23 cellular contexts compared by ENCODE assay signal in the genomic region with DNA sequence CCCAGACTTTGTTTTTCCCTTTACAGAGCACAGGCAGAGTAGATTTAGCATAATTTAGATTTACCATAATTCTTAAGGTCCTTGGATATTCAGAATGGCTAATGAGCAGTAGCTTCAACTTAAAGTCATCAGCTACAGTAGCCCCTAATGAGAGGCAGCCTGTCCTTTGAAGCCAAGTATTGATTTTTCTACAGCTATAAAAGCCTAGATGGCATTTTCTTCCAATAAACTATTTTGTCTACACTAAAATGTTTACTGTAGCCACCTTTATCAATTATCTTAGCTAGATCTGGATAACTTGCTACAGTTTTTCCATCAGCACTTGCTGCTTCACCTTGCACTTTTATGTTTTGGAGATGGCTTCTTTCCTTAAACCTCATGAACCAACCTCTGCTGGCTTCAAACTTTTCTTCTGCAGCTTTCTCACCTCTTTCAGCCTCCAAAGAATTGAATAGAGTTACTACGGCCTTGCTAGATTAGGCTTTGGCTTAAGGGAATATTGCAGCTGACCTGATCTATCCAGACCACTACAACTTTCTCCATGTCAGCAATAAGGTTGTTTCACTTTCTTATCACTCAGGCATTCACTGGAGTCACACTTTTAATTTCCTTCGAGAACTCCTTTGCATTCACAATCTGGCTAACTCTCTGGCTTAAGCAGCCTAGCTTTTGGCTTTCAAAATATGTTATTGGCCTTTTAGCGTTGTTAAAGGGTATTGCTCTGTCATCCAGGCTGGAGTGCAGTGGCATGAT. TPM values are rescaled to one million over a fixed set of nuclear protein-coding genes. Genes with fewer than 3 reads are reported as not detected.
DNase-seq lines count a peak whose midpoint lies in the region; ATAC-seq and TF ChIP-seq lines count a peak whose summit lies in the region.
"Had no signal": no experiment of that assay in that cellular context is flagged by ENCODE, and none has a peak within 500 bp of the region (broad histone marks: within the 10 kb centered on the region; RNA-seq: fewer than 3 reads in every experiment).

No MANE protein-coding gene starts in this region.

- no peak overlapping the region for H3K27ac ChIP-seq in HEK293 (ENCODE audit: extremely low read depth, low read depth, low read length)
- H3K27ac ChIP-seq: HL-60, pancreas, vagina had no signal

- H3K9me3 Mint-ChIP-seq in activated T-cell treated with anti-CD3 and anti-CD28 coated beads, Interleukin-2, amount 50 U/mL, for 24 hours: no peaks in the 10 kb centered on the region
- H3K9me3 Mint-ChIP-seq in activated naive CD8-positive, alpha-beta T cell (ENCODE audit: low read depth): no peaks in the 10 kb centered on the region
- H3K9me3 Mint-ChIP-seq in naive thymus-derived CD8-positive, alpha-beta T cell: peaks cover 0 to 2% (median 0%) of the 10 kb centered on the region in 9 donors

- H3K27ac Mint-ChIP-seq in activated T-cell treated with anti-CD3 and anti-CD28 coated beads, Interleukin-2, amount 50 U/mL, for 24 hours: peak overlapping the region; percentile 88
- H3K27ac Mint-ChIP-seq in activated naive CD8-positive, alpha-beta T cell: peak overlapping the region; percentile 43
- peak overlapping the region in 6 of 10 donors; percentile 24 to 72 (median 44) for H3K27ac Mint-ChIP-seq in naive thymus-derived CD8-positive, alpha-beta T cell
- H3K27ac Mint-ChIP-seq: activated CD4-positive, alpha-beta T cell treated with anti-CD3 and anti-CD28 coated beads, Interleukin-2, amount 10 ng/mL, durations not matched to agents 7 days and 5 days had no signal

- CTCF ChIA-PET in HEK293 (lab: Yijun Ruan, JAX): no interaction called here

- no peak for TF ChIP-seq CTCF in HEK293 (tag by site-specific recombination; IDR thresholded peaks at IDR 0.05)

- DNase-seq in activated T-cell treated with anti-CD3 and anti-CD28 coated beads, Interleukin-2, amount 50 U/mL, for 24 hours: no peak
- DNase-seq in activated T-cell treated with anti-CD3 and anti-CD28 coated beads, Interleukin-2, amount 50 U/mL, for 1 hour: no peak
- DNase-seq in naive thymus-derived CD8-positive, alpha-beta T cell: no peak
- DNase-seq in Right ventricle myocardium superior: no peak
- DNase-seq in DMS53 treated with DMSO at 0.1 percent for 48 hours (lab: John Stamatoyannopoulos, UW; ENCODE audit: unreplicated experiment): no peak
- no peak for DNase-seq in stimulated activated CD4-positive, alpha-beta T cell treated with anti-CD3 and anti-CD28 coated beads, Interleukin-1b, Interleukin-23, amount 100 ng/mL, for 48 hours
- DNase-seq: ACHN; activated CD4-positive, alpha-beta T cell treated with anti-CD3 and anti-CD28 coated beads, Interleukin-2, amount 10 ng/mL, durations not matched to agents 7 days and 5 days; anterior cingulate cortex; C1 segment of cervical spinal cord; DMS153; GF-D8; NCI-H2081 treated with DMSO at 0.1 percent for 48 hours; NCI-H82; pancreas; right cardiac atrium; SK-N-SH; stimulated activated CD4-positive, alpha-beta T cell treated with anti-CD3 and anti-CD28 coated beads, Interleukin-4, amount 100 ng/mL, for 24 hours; stimulated activated naive CD4-positive, alpha-beta T cell had no signal

- POLR2A ChIA-PET in HEK293 (lab: Yijun Ruan, JAX): interaction anchor here (0.7 kb wide), 1 partner anchor 13 kb away, joined by 3 read pairs; no protein-coding TSS in a partner anchor
- POLR2A ChIA-PET in naive thymus-derived CD8-positive, alpha-beta T cell (lab: Charles Lee): interaction anchor here (0.7 kb wide), 1 partner anchor 37 kb away, joined by 3 read pairs; no protein-coding TSS in a partner anchor

- intact Hi-C loops in Right ventricle myocardium superior (cut with DNase I): no loop called here

- no peaks in the 10 kb centered on the region for H3K27me3 Mint-ChIP-seq in activated T-cell treated with anti-CD3 and anti-CD28 coated beads, Interleukin-2, amount 50 U/mL, for 24 hours
- H3K27me3 Mint-ChIP-seq in activated naive CD8-positive, alpha-beta T cell: no peaks in the 10 kb centered on the region
- no peaks in the 10 kb centered on the region for H3K27me3 Mint-ChIP-seq in naive thymus-derived CD8-positive, alpha-beta T cell
- H3K27me3 Mint-ChIP-seq: activated CD4-positive, alpha-beta T cell treated with anti-CD3 and anti-CD28 coated beads, Interleukin-2, amount 10 ng/mL, durations not matched to agents 7 days and 5 days had no signal

- peaks cover 82% of the 10 kb centered on the region for H3K4me1 Mint-ChIP-seq in activated T-cell treated with anti-CD3 and anti-CD28 coated beads, Interleukin-2, amount 50 U/mL, for 24 hours (ENCODE audit: low read depth)
- H3K4me1 Mint-ChIP-seq in activated naive CD8-positive, alpha-beta T cell (ENCODE audit: low read depth): peaks cover 79% of the 10 kb centered on the region
- peaks cover 34 to 96% (median 81%) of the 10 kb centered on the region in 4 donors for H3K4me1 Mint-ChIP-seq in naive thymus-derived CD8-positive, alpha-beta T cell

- ATAC-seq in naive thymus-derived CD8-positive, alpha-beta T cell: no peak
- ATAC-seq in Right ventricle myocardium superior (ENCODE audit: poor library complexity): no peak
- ATAC-seq: pancreas, right cardiac atrium had no signal

- peaks cover 18% of the 10 kb centered on the region for H3K36me3 Mint-ChIP-seq in activated T-cell treated with anti-CD3 and anti-CD28 coated beads, Interleukin-2, amount 50 U/mL, for 24 hours (ENCODE audit: low read depth)
- H3K36me3 Mint-ChIP-seq in activated naive CD8-positive, alpha-beta T cell: peaks cover 2% of the 10 kb centered on the region
- peaks cover 0 to 3% (median 0%) of the 10 kb centered on the region in 3 donors for H3K36me3 Mint-ChIP-seq in naive thymus-derived CD8-positive, alpha-beta T cell

- H3K4me3 Mint-ChIP-seq in activated T-cell treated with anti-CD3 and anti-CD28 coated beads, Interleukin-2, amount 50 U/mL, for 24 hours: no peak overlapping the region
- H3K4me3 Mint-ChIP-seq in activated naive CD8-positive, alpha-beta T cell: peak overlapping the region; percentile 20
- H3K4me3 Mint-ChIP-seq in naive thymus-derived CD8-positive, alpha-beta T cell: peak overlapping the region in 7 of 10 donors; percentile 10 to 59 (median 48)
- H3K4me3 Mint-ChIP-seq: activated CD4-positive, alpha-beta T cell treated with anti-CD3 and anti-CD28 coated beads, Interleukin-2, amount 10 ng/mL, durations not matched to agents 7 days and 5 days had no signal

- no peaks in the 10 kb centered on the region; a peak in 1 of 3 replicates for H3K36me3 ChIP-seq in HEK293 (ENCODE audit: control insufficient read depth in 2 of 2, insufficient read depth in 1 of 2, low read length in 2 of 2)
- H3K36me3 ChIP-seq: pancreas, vagina had no signal

- peaks cover 29% of the 10 kb centered on the region for H3K4me1 ChIP-seq in HEK293 (ENCODE audit: control insufficient read depth, insufficient read depth, low read length)

- H3K9me3 ChIP-seq in HEK293 (ENCODE audit: control insufficient read depth, insufficient read depth, low read depth, low read length): no peaks in the 10 kb centered on the region
- H3K9me3 ChIP-seq: pancreas, vagina had no signal

- no peak overlapping the region for H3K4me3 ChIP-seq in HEK293 (ENCODE audit: low read depth, low read length)
- H3K4me3 ChIP-seq: pancreas, vagina had no signal

TF ChIP-seq in HEK293, 187 proteins besides CTCF, POLR2A, EP300 and RAD21:
- TF ChIP-seq PRDM1 (tag by site-specific recombination; IDR thresholded peaks at IDR 0.05) (peak; percentile 92), TCF7L2 (IDR thresholded peaks at IDR 0.05; ENCODE audit: borderline replicate concordance, low read depth, low read length) (peak; percentile 39; the same call in 1 of the 2 replicates), OSR2 (tag by site-specific recombination; IDR thresholded peaks at IDR 0.05) (peak; percentile 33; the same call in 1 of the 2 replicates), ZNF747 (tag by site-specific recombination; IDR thresholded peaks at IDR 0.05) (no peak)
- TF ChIP-seq, protein P1, sequence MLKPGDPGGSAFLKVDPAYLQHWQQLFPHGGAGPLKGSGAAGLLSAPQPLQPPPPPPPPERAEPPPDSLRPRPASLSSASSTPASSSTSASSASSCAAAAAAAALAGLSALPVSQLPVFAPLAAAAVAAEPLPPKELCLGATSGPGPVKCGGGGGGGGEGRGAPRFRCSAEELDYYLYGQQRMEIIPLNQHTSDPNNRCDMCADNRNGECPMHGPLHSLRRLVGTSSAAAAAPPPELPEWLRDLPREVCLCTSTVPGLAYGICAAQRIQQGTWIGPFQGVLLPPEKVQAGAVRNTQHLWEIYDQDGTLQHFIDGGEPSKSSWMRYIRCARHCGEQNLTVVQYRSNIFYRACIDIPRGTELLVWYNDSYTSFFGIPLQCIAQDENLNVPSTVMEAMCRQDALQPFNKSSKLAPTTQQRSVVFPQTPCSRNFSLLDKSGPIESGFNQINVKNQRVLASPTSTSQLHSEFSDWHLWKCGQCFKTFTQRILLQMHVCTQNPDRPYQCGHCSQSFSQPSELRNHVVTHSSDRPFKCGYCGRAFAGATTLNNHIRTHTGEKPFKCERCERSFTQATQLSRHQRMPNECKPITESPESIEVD (tag by site-specific recombination; IDR thresholded peaks at IDR 0.05): peak; percentile 74

RNA-seq across cellular contexts. Expression of a gene that starts 26.6 kb away (rescaled TPM):
- 100 to 1,000 TPM; 172 to 180 TPM for total RNA-seq in naive thymus-derived CD8-positive, alpha-beta T cell
- 10 to 100 TPM; 10.6 to 37.2 (median 11.5) TPM for polyA plus RNA-seq in naive thymus-derived CD8-positive, alpha-beta T cell
- total RNA-seq in Right ventricle myocardium superior: 55.1 TPM
